In the genomic region with DNA sequence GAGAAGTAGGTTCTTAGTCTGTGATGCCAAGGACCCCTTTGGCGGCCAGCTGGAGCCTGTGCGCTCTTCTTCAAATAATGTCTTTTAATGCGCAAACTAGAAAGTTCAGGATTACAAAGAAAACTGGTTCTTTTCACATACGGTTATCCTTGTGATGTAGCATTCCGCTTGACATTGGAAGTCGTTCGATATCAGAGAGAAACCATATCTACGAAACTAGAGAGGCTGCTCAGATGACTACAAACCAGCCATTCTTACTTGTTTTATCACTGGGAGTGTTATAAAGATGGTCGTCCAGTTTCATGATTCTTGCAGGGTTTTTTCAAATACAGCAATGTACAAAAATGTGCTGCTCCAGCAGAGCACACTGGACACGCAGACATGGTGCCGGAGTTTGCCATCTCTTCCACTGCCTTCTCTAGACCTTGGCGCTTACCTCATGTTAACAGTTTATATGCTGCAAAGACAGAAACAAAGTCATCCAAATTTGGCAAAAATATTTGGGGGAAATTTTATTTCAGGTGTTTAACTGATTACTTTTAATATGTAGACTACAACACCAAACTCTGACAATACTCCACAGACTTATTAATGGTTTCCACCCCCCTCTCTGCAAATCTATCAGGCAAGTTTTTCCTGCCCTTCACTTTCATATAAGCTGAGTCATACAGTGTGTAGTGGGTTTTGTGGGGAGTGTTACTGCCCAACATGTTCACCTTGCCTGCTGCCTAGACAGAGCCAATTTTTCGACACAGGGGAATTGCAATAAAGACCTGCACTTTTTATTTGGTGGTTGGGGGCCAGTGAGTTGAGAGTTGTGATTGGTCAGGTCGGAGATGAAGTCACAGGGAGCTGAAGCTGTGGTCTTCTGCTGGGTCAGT, we compare ENCODE assay signal across 10 cellular contexts.
DNase-seq lines count a peak whose midpoint lies in the region; ATAC-seq and TF ChIP-seq lines count a peak whose summit lies in the region.
"Had no signal": no experiment of that assay in that cellular context is flagged by ENCODE, and none has a peak within 500 bp of the region (broad histone marks: within the 10 kb centered on the region; RNA-seq: fewer than 3 reads in every experiment).

No MANE protein-coding gene starts in this region.

- H3F3A ChIP-seq in neural progenitor cell (ENCODE audit: low read depth), result no peaks in the 10 kb centered on the region

- peak overlapping the region; percentile 74 for H3K4me3 Mint-ChIP-seq in T-helper 1 cell treated with Interleukin-12 subunit alpha and Interleukin-12 subunit beta and Interleukin-4 antibody, amounts not matched to agents 30 μg/mL and 1 μg/mL, for 36 hours
- H3K4me3 Mint-ChIP-seq in neural progenitor cell, result peak overlapping the region; percentile 68

- peak overlapping the region; percentile 89 for H2AFZ ChIP-seq in neural progenitor cell (replicated peaks)

- H4K20me1 ChIP-seq in neural progenitor cell (ENCODE audit: low read depth), result no peaks in the 10 kb centered on the region

- ATAC-seq in mucosa of descending colon, result no peak
- ATAC-seq in GM19328 (IDR thresholded peaks at IDR 0.05; ENCODE audit: unreplicated experiment), result no peak

- H3K36me3 ChIP-seq in H7 (replicated peaks; ENCODE audit: control insufficient read depth, insufficient read depth, low read length), result no peaks in the 10 kb centered on the region
- H3K36me3 ChIP-seq in neural progenitor cell, result no peaks in the 10 kb centered on the region
- H3K36me3 ChIP-seq in mucosa of descending colon (ENCODE audit: low read depth), result no peaks in the 10 kb centered on the region

- no peak overlapping the region for H3K27ac Mint-ChIP-seq in T-helper 1 cell treated with Interleukin-12 subunit alpha and Interleukin-12 subunit beta and Interleukin-4 antibody, amounts not matched to agents 30 μg/mL and 1 μg/mL, for 36 hours
- H3K27ac Mint-ChIP-seq in neural progenitor cell, result no peak overlapping the region

- H3K36me3 Mint-ChIP-seq in T-helper 1 cell treated with Interleukin-12 subunit alpha and Interleukin-12 subunit beta and Interleukin-4 antibody, amounts not matched to agents 30 μg/mL and 1 μg/mL, for 36 hours (ENCODE audit: low read depth), result no peaks in the 10 kb centered on the region
- H3K36me3 Mint-ChIP-seq in neural progenitor cell, result peaks cover 3% of the 10 kb centered on the region

- peak overlapping the region; percentile 49; the same call in 1 of the 2 replicates for H3K4me3 ChIP-seq in H7 (ENCODE audit: insufficient read depth, low read depth, low read length)
- H3K4me3 ChIP-seq in coronary artery, result peak overlapping the region; percentile 26
- H3K4me3 ChIP-seq in neural progenitor cell, result peak overlapping the region; percentile 41
- no peak overlapping the region for H3K4me3 ChIP-seq in mucosa of descending colon

- H3K4me1 Mint-ChIP-seq in T-helper 1 cell treated with Interleukin-12 subunit alpha and Interleukin-12 subunit beta and Interleukin-4 antibody, amounts not matched to agents 30 μg/mL and 1 μg/mL, for 36 hours (ENCODE audit: low read depth), result peaks cover 38% of the 10 kb centered on the region
- peaks cover 11% of the 10 kb centered on the region for H3K4me1 Mint-ChIP-seq in neural progenitor cell

- H3K9ac ChIP-seq in neural progenitor cell, result no peak overlapping the region

- H3K27me3 ChIP-seq in H7 (ENCODE audit: control insufficient read depth, insufficient read depth, low read length), result peaks cover 2% of the 10 kb centered on the region; the same call in 1 of the 2 replicates
- peaks cover 51% of the 10 kb centered on the region for H3K27me3 ChIP-seq in neural progenitor cell

- peaks cover 43% of the 10 kb centered on the region for H3K27me3 Mint-ChIP-seq in T-helper 1 cell treated with Interleukin-12 subunit alpha and Interleukin-12 subunit beta and Interleukin-4 antibody, amounts not matched to agents 30 μg/mL and 1 μg/mL, for 36 hours (ENCODE audit: low read depth)
- H3K27me3 Mint-ChIP-seq in neural progenitor cell (ENCODE audit: insufficient read depth, low read depth), result peaks cover 26% of the 10 kb centered on the region

- intact Hi-C loops in mucosa of descending colon (cut with DNase I, micrococcal nuclease), result no loop called here

- H3K4me2 ChIP-seq in neural progenitor cell, result peak overlapping the region; percentile 73

- no peaks in the 10 kb centered on the region for H3K79me2 ChIP-seq in neural progenitor cell (ENCODE audit: low read depth)

- no peaks in the 10 kb centered on the region for H3K9me3 ChIP-seq in neural progenitor cell (ENCODE audit: low read depth)
- H3K9me3 ChIP-seq in mucosa of descending colon, result no peaks in the 10 kb centered on the region

- H3K4me1 ChIP-seq in neural progenitor cell (peaks cover 3% of the 10 kb centered on the region), mucosa of descending colon (ENCODE audit: low read depth) (peaks cover 10% of the 10 kb centered on the region)

- TF ChIP-seq CTCF in coronary artery (IDR thresholded peaks at IDR 0.05), result no peak
- TF ChIP-seq CTCF in neural progenitor cell (IDR thresholded peaks at IDR 0.05), result no peak
- TF ChIP-seq CTCF in mucosa of descending colon (IDR thresholded peaks at IDR 0.05), result no peak

- H3K27ac ChIP-seq in coronary artery (no peak overlapping the region), neural progenitor cell (no peak overlapping the region)

- no peaks in the 10 kb centered on the region for H3K9me3 Mint-ChIP-seq in T-helper 1 cell treated with Interleukin-12 subunit alpha and Interleukin-12 subunit beta and Interleukin-4 antibody, amounts not matched to agents 30 μg/mL and 1 μg/mL, for 36 hours
- peaks cover 4% of the 10 kb centered on the region for H3K9me3 Mint-ChIP-seq in neural progenitor cell

- DNase-seq in H7 (no peak), coronary artery (ENCODE audit: low spot score) (no peak), neural progenitor cell (ENCODE audit: low spot score) (no peak), mucosa of descending colon (no peak), SIG-M5 (lab: John Stamatoyannopoulos, UW) (no peak), EL (no peak)
- DNase-seq: amniotic stem cell, DND-41 had no signal
